ENCODE assay signal across 2 cellular contexts in the genomic region with DNA sequence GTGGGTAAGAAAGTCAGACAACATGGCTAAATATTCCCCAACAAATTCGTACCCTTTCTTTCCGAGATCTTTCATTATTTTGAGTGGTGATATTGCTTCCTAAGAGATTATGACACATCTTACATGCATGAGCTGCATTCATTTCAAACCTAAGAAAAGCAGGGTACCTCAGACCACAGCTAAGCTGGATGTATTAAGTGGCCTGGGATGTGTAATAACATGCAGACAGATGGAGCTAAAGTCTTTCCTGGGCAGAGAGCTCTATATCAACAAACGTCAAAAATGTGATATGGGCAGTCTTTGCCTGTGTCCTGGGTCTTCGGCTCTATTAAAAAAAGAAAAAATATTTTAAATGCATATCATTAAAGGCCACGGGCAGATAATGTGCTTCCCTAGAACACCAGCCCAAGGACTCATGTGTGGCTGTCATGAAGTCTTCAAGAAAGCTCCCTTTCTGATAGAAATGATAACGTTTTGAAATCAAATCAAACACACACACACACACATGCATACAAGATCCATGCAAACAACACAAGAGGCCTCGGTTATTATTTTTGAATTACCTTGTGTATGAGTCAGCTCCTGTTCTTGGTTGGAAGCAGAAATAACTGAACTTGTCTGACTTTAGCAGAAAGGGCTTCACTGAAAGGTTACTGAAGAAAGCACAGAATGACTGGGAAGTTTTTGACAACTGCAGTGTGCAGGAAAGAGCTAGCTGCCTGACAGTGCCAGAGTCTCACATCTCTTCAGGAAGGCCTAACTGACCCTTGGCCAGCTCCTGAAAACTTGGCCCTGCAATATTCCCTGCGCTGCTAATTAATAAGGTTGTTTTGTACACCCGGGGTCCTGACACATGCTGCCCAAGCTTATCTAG.
TF ChIP-seq lines count a peak whose summit lies in the region.

No MANE protein-coding gene starts in this region.

TF ChIP-seq in liver, 16 proteins besides CTCF, POLR2A, EP300 and RAD21 (continued from another document):
- TF ChIP-seq, protein P1, sequence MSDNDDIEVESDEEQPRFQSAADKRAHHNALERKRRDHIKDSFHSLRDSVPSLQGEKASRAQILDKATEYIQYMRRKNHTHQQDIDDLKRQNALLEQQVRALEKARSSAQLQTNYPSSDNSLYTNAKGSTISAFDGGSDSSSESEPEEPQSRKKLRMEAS (IDR thresholded peaks at IDR 0.05): no peak
- TF ChIP-seq NR2F2 (IDR thresholded peaks at IDR 0.05): peak; percentile 55
- no peak for TF ChIP-seq TAF1 (conservative IDR thresholded peaks at IDR 0.05)
- TF ChIP-seq GABPA (IDR thresholded peaks at IDR 0.05 in 1 of 2, conservative IDR thresholded peaks at IDR 0.05 in 1 of 2): no peak

TF ChIP-seq in HepG2, 621 proteins besides CTCF, POLR2A, EP300 and RAD21 (continued from another document):
- TF ChIP-seq, protein P2, sequence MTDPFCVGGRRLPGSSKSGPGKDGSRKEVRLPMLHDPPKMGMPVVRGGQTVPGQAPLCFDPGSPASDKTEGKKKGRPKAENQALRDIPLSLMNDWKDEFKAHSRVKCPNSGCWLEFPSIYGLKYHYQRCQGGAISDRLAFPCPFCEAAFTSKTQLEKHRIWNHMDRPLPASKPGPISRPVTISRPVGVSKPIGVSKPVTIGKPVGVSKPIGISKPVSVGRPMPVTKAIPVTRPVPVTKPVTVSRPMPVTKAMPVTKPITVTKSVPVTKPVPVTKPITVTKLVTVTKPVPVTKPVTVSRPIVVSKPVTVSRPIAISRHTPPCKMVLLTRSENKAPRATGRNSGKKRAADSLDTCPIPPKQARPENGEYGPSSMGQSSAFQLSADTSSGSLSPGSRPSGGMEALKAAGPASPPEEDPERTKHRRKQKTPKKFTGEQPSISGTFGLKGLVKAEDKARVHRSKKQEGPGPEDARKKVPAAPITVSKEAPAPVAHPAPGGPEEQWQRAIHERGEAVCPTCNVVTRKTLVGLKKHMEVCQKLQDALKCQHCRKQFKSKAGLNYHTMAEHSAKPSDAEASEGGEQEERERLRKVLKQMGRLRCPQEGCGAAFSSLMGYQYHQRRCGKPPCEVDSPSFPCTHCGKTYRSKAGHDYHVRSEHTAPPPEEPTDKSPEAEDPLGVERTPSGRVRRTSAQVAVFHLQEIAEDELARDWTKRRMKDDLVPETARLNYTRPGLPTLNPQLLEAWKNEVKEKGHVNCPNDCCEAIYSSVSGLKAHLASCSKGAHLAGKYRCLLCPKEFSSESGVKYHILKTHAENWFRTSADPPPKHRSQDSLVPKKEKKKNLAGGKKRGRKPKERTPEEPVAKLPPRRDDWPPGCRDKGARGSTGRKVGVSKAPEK (CRISPR knock-in tag; IDR thresholded peaks at IDR 0.05; ENCODE audit: borderline replicate concordance): no peak
- TF ChIP-seq KMT2A (CRISPR knock-in tag; IDR thresholded peaks at IDR 0.05) (no peak), ZNF891 (CRISPR knock-in tag; IDR thresholded peaks at IDR 0.05) (no peak), MAZ (IDR thresholded peaks at IDR 0.05; ENCODE audit: borderline replicate concordance, low read depth, low read length) (no peak), MAZ (CRISPR knock-in tag; IDR thresholded peaks at IDR 0.05; ENCODE audit: low read depth) (no peak), FOXC1 (CRISPR knock-in tag; IDR thresholded peaks at IDR 0.05; ENCODE audit: borderline replicate concordance) (no peak), ZBTB1 (CRISPR knock-in tag; IDR thresholded peaks at IDR 0.05; ENCODE audit: borderline replicate concordance) (no peak), ZNF468 (CRISPR knock-in tag; IDR thresholded peaks at IDR 0.05) (no peak), NFRKB (IDR thresholded peaks at IDR 0.05) (no peak), CBFB (CRISPR knock-in tag; IDR thresholded peaks at IDR 0.05) (no peak), ZNF530 (CRISPR knock-in tag; IDR thresholded peaks at IDR 0.05; ENCODE audit: low read depth) (no peak)
- TF ChIP-seq, protein P3, sequence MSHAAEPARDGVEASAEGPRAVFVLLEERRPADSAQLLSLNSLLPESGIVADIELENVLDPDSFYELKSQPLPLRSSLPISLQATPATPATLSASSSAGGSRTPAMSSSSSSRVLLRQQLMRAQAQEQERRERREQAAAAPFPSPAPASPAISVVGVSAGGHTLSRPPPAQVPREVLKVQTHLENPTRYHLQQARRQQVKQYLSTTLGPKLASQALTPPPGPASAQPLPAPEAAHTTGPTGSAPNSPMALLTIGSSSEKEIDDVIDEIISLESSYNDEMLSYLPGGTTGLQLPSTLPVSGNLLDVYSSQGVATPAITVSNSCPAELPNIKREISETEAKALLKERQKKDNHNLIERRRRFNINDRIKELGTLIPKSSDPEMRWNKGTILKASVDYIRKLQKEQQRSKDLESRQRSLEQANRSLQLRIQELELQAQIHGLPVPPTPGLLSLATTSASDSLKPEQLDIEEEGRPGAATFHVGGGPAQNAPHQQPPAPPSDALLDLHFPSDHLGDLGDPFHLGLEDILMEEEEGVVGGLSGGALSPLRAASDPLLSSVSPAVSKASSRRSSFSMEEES (CRISPR knock-in tag; IDR thresholded peaks at IDR 0.05): no peak
- TF ChIP-seq, protein P4, sequence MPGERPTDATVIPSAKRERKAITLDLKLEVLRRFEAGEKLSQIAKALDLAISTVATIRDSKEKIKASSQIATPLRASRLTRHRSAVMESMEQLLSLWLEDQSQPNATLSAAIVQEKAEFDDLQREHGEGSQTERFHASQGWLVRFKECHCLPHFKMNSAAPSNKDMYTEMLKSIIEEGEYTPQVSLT (CRISPR knock-in tag; IDR thresholded peaks at IDR 0.05; ENCODE audit: borderline replicate concordance, low read depth): no peak
